ENCODE assay signal across 21 cellular contexts in the genomic region with DNA sequence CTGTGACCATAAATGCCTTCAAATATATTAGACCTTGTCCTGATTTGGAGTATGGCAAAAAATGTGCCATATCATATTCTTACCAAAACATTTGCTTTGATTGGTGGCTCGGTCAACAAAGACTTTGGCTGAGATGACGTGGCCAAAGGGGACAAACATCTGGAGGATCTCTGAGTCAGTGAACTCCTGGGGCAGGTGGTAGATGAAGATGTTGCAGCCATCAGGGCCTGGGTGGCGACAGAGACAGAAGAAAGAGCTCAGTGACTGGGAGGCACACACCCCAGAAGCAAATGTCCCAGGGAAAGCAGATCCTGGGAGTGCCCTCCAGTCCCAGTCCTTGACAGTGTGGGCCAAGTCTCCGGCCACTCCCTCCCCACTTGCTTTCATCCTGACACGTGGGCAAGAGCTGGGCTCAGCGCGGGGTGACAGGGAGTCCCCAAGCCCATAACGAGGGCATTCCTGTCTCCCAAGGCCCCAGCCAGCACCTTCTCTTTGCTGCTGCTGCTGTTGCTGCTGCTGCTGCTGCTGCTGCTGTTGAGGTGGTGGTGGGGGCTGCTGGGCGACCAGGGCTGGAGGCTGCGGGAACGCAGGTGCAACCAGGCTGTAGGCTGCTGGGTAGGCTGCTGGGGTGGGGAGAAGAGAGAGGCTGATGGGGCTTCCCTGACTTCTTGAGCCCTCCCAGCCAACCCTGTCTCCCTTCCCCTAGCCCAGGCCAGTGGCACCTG. TPM values are rescaled to one million over a fixed set of nuclear protein-coding genes. Genes with fewer than 3 reads are reported as not detected.
A peak's percentile ranks its signal among the peaks of the same experiment; 100 is the strongest.
DNase-seq lines count a peak whose midpoint lies in the region; ATAC-seq, FAIRE-seq and TF ChIP-seq lines count a peak whose summit lies in the region.
"Had no signal": no experiment of that assay in that cellular context is flagged by ENCODE, and none has a peak within 500 bp of the region (broad histone marks: within the 10 kb centered on the region; RNA-seq: fewer than 3 reads in every experiment).

No MANE protein-coding gene starts in this region.

- H3K36me3 ChIP-seq in BLaER1 treated with 17β-estradiol and CSF1 and Interleukin-3, amounts not matched to agents 10 nM and 100 nM = peaks cover 10 to 13% (median 12%) of the 10 kb centered on the region in 11 experiments; a peak in 20 of 22 replicates
- H3K36me3 ChIP-seq in bronchial epithelial cell (ENCODE audit: control insufficient read depth, insufficient read depth, low read length) (no peaks in the 10 kb centered on the region), neural progenitor cell (no peaks in the 10 kb centered on the region), pancreas (no peaks in the 10 kb centered on the region)

- no peaks in the 10 kb centered on the region for H3K9me3 Mint-ChIP-seq in neural progenitor cell
- H3K9me3 Mint-ChIP-seq: CD14-positive monocyte, naive B cell, T-cell had no signal

- no peak overlapping the region for H3K4me3 Mint-ChIP-seq in neural progenitor cell
- H3K4me3 Mint-ChIP-seq: CD14-positive monocyte, naive B cell, T-cell had no signal

- peak overlapping the region in 5 of 11 experiments; percentile 0 to 67 (median 48); a peak in 8 of 22 replicates for H3K9ac ChIP-seq in BLaER1 treated with 17β-estradiol and CSF1 and Interleukin-3, amounts not matched to agents 10 nM and 100 nM
- H3K9ac ChIP-seq in neural progenitor cell = no peak overlapping the region

- H3K4me1 Mint-ChIP-seq in neural progenitor cell = peaks cover 42% of the 10 kb centered on the region

- 0 out of 20 replicates have a peak overlapping the region, but pooled peaks of 1 of the 10 experiments have one; percentile 2 for H3K4me3 ChIP-seq in BLaER1 treated with 17β-estradiol and CSF1 and Interleukin-3, amounts not matched to agents 10 nM and 100 nM
- no peak overlapping the region for H3K4me3 ChIP-seq in Jurkat, Clone E6-1 (ENCODE audit: low read length)
- H3K4me3 ChIP-seq in bronchial epithelial cell (ENCODE audit: low read depth, low read length) (no peak overlapping the region), neural progenitor cell (no peak overlapping the region), pancreas (no peak overlapping the region)
- H3K4me3 ChIP-seq: lung had no signal

- H3K79me2 ChIP-seq in neural progenitor cell (ENCODE audit: low read depth) = no peaks in the 10 kb centered on the region

- peak overlapping the region in 5 of 11 experiments; percentile 29 to 81 (median 77); a peak in 11 of 22 replicates for H3K27ac ChIP-seq in BLaER1 treated with 17β-estradiol and CSF1 and Interleukin-3, amounts not matched to agents 10 nM and 100 nM
- no peak overlapping the region for H3K27ac ChIP-seq in neural progenitor cell
- H3K27ac ChIP-seq in pancreas = no peak overlapping the region

- no peaks in the 10 kb centered on the region for H3K9me3 ChIP-seq in BLaER1 treated with 17β-estradiol and CSF1 and Interleukin-3, amounts not matched to agents 10 nM and 100 nM (replicated peaks in 1 of 11)
- H3K9me3 ChIP-seq in neural progenitor cell (ENCODE audit: low read depth) = no peaks in the 10 kb centered on the region
- H3K9me3 ChIP-seq in pancreas = no peaks in the 10 kb centered on the region

- H3K36me3 Mint-ChIP-seq in neural progenitor cell = peaks cover 10% of the 10 kb centered on the region

- H3K27ac Mint-ChIP-seq in neural progenitor cell = peak overlapping the region; percentile 69
- H3K27ac Mint-ChIP-seq: T-cell had no signal

- WGBS in pancreas, 2 donors = 56 to 62% methylated on average over 10 to 11 of the region's 11 CpGs

- H3K27me3 ChIP-seq in BLaER1 treated with 17β-estradiol and CSF1 and Interleukin-3, amounts not matched to agents 10 nM and 100 nM = no peaks in the 10 kb centered on the region
- H3K27me3 ChIP-seq in bronchial epithelial cell (ENCODE audit: control insufficient read depth, insufficient read depth, low read length) (no peaks in the 10 kb centered on the region), neural progenitor cell (no peaks in the 10 kb centered on the region), pancreas (no peaks in the 10 kb centered on the region)

- peak overlapping the region; percentile 46 to 98 (median 92); a peak in 20 of 22 replicates for H3K4me2 ChIP-seq in BLaER1 treated with 17β-estradiol and CSF1 and Interleukin-3, amounts not matched to agents 10 nM and 100 nM
- H3K4me2 ChIP-seq in neural progenitor cell = no peak overlapping the region

- no peak overlapping the region for H2AFZ ChIP-seq in neural progenitor cell (replicated peaks)

- H4K20me1 ChIP-seq in BLaER1 treated with 17β-estradiol and CSF1 and Interleukin-3, amounts not matched to agents 10 nM and 100 nM = peaks cover 0 to 4% (median 0%) of the 10 kb centered on the region in 11 experiments; a peak in 1 of 22 replicates
- peaks cover 3% of the 10 kb centered on the region for H4K20me1 ChIP-seq in neural progenitor cell (ENCODE audit: low read depth)

- peak; percentile 22 for DNase-seq in Jurkat, Clone E6-1 (ENCODE audit: low read depth, low spot score)
- DNase-seq in bronchial epithelial cell (ENCODE audit: low read depth) (peak; percentile 7), neural progenitor cell (ENCODE audit: low spot score) (no peak), ecto neural progenitor cell (ENCODE audit: low spot score) (no peak), pancreas (no peak), OCI-M1 (lab: John Stamatoyannopoulos, UW) (no peak)
- DNase-seq: ACHN; activated naive CD4-positive, alpha-beta T cell; activated T-cell treated with anti-CD3 and anti-CD28 coated beads for 4 hours; amniotic stem cell; naive B cell; NCI-H1105 treated with DMSO at 0.1 percent for 48 hours; NCI-H526; Right ventricle myocardium superior; T-cell had no signal

- H3K4me1 ChIP-seq in BLaER1 treated with 17β-estradiol and CSF1 and Interleukin-3, amounts not matched to agents 10 nM and 100 nM = peaks cover 38 to 85% (median 83%) of the 10 kb centered on the region in 10 experiments
- peaks cover 5% of the 10 kb centered on the region for H3K4me1 ChIP-seq in neural progenitor cell
- H3K4me1 ChIP-seq in pancreas = no peaks in the 10 kb centered on the region

- H3K27me3 Mint-ChIP-seq in neural progenitor cell (ENCODE audit: insufficient read depth, low read depth) = peaks cover 4% of the 10 kb centered on the region
- H3K27me3 Mint-ChIP-seq: T-cell had no signal

- H3F3A ChIP-seq in neural progenitor cell (ENCODE audit: low read depth) = no peaks in the 10 kb centered on the region

- ATAC-seq in pancreas (no peak), GM18861 (IDR thresholded peaks at IDR 0.05; ENCODE audit: unreplicated experiment) (no peak)
- ATAC-seq: T-cell had no signal

- FAIRE-seq in bronchial epithelial cell (lab: Jason Lieb, UNC) (no peak), pancreas (lab: Jason Lieb, UNC) (no peak)
- FAIRE-seq: endometrium had no signal

- intact Hi-C loops in pancreas (cut with DNase I) = no loop called here

- no peak for TF ChIP-seq CTCF in bronchial epithelial cell (IDR thresholded peaks at IDR 0.05; ENCODE audit: insufficient read depth, low read length, severe bottlenecking)
- TF ChIP-seq CTCF in neural progenitor cell (IDR thresholded peaks at IDR 0.05) = no peak
- TF ChIP-seq CTCF in pancreas (IDR thresholded peaks at IDR 0.05) = no peak

RNA-seq across cellular contexts. Expression of a gene that starts 10.7 kb away (rescaled TPM):
- not detected for polyA plus RNA-seq in Jurkat, Clone E6-1 (2012; ENCODE audit: insufficient read depth, insufficient read length)
- total RNA-seq in bronchial epithelial cell (not detected in 2 replicates), neural progenitor cell (ENCODE audit: low replicate concordance) (0.17 and 1.1 TPM in 2 replicates), pancreas (1 to 10 TPM; 1.1 to 8.6 (median 3.6) TPM)
- 10 to 100 TPM; 39.2 to 76.3 TPM for polyA plus RNA-seq in pancreas
- total RNA-seq: Right ventricle myocardium superior, subcutaneous adipose tissue, T-cell had no signal
- polyA plus RNA-seq: CD14-positive monocyte had no signal

RNA-seq across cellular contexts. Expression of a gene that starts 15.4 kb away (rescaled TPM):
- polyA plus RNA-seq in Jurkat, Clone E6-1 (2012; ENCODE audit: insufficient read depth, insufficient read length) = not detected
- total RNA-seq in bronchial epithelial cell (not detected in 2 replicates), neural progenitor cell (ENCODE audit: low replicate concordance) (not detected in 2 replicates), pancreas (under 1 TPM in 4 of 6 donors, not detected in 2; 0.56 to 0.69 (median 0.63) TPM)
- 1 to 10 TPM; 3.7 to 7.5 TPM for polyA plus RNA-seq in pancreas
- total RNA-seq: subcutaneous adipose tissue, T-cell had no signal
- polyA plus RNA-seq: CD14-positive monocyte had no signal

RNA-seq across cellular contexts. Expression of a gene that starts 57.4 kb away (rescaled TPM):
- 222 TPM for polyA plus RNA-seq in Jurkat, Clone E6-1 (2012; ENCODE audit: insufficient read depth, insufficient read length)
- total RNA-seq in bronchial epithelial cell (83.2 and 110 TPM in 2 replicates), neural progenitor cell (ENCODE audit: low replicate concordance) (86.4 and 91.0 TPM in 2 replicates), pancreas (10 to 100 TPM; 21.8 to 27.9 (median 24.6) TPM)
- 10 to 100 TPM; 47.0 to 61.9 TPM for polyA plus RNA-seq in pancreas

Comparison
In these comparisons a context has a peak if more than half of its experiments do, and no peak if none do; other contexts are left out.
1. DNase-seq: peak in Jurkat, Clone E6-1 (single experiment) and bronchial epithelial cell (single experiment); none in neural progenitor cell (single experiment), ecto neural progenitor cell (single experiment), pancreas (0 of 6) and OCI-M1 (single experiment).